Comparison of ENCODE assay signal across 8 cellular contexts in genomic region chr20:47304287-47304686, GRCh38. TPM values are rescaled to one million over a fixed set of nuclear protein-coding genes. Genes with fewer than 3 reads are reported as not detected.
DNase-seq lines count a peak whose midpoint lies in the region; ATAC-seq and TF ChIP-seq lines count a peak whose summit lies in the region.

No MANE protein-coding gene starts in this region.

- peaks cover 44 to 57% of the 10 kb centered on the region in 2 experiments for H3K79me1 ChIP-seq in IMR-90 (ENCODE audit: low read depth in 1 of 2, low read length in 2 of 2)

- H3K36me3 ChIP-seq in ACC112 (ENCODE audit: insufficient read depth, low read length) (peaks cover 18% of the 10 kb centered on the region), IMR-90 (ENCODE audit: control insufficient read depth, insufficient read depth, low read length) (peaks cover 20% of the 10 kb centered on the region), mucosa of descending colon (ENCODE audit: low read depth) (no peaks in the 10 kb centered on the region)

- H3K9me1 ChIP-seq in IMR-90 (ENCODE audit: insufficient read depth, low read length), result peaks cover 8% of the 10 kb centered on the region

- BruUV-seq in IMR-90 (replicated peaks; lab: Mats Ljungman, UMichigan), result no TSS peak

- H3K27me3 ChIP-seq in ACC112 (ENCODE audit: insufficient read depth, low read length) (no peaks in the 10 kb centered on the region), IMR-90 (ENCODE audit: control insufficient read depth, insufficient read depth, low read length) (no peaks in the 10 kb centered on the region)

- peak overlapping the region; percentile 71 for H2BK5ac ChIP-seq in IMR-90 (ENCODE audit: low read depth, low read length, poor library complexity, severe bottlenecking)

- TF ChIP-seq CTCF in IMR-90 (conservative IDR thresholded peaks at IDR 0.05; ENCODE audit: low read depth, low read length), result peak; percentile 30; the same call in 1 of the 2 replicates
- peak; percentile 27 for TF ChIP-seq CTCF in choroid plexus epithelial cell (conservative IDR thresholded peaks at IDR 0.05; ENCODE audit: low read depth, low read length)
- TF ChIP-seq CTCF in mucosa of descending colon (IDR thresholded peaks at IDR 0.05), result no peak

- TF ChIP-seq POLR2A in IMR-90 (IDR thresholded peaks at IDR 0.05; ENCODE audit: low read depth, low read length), result no peak

- H3K4me3 ChIP-seq in ACC112 (ENCODE audit: low read depth, low read length) (no peak overlapping the region), IMR-90 (ENCODE audit: insufficient read depth, low read depth, low read length) (no peak overlapping the region), choroid plexus epithelial cell (ENCODE audit: low read depth, low read length) (no peak overlapping the region), mucosa of descending colon (no peak overlapping the region)

- H2BK15ac ChIP-seq in IMR-90 (ENCODE audit: low read depth, low read length), result peak overlapping the region; percentile 45; the same call in 1 of the 3 replicates

- 0 out of 2 replicates have a peak overlapping the region, but pooled peaks have one; percentile 25 for H4K91ac ChIP-seq in IMR-90 (ENCODE audit: insufficient read depth, low read depth, low read length)

- H3K18ac ChIP-seq in IMR-90 (ENCODE audit: low read depth, low read length), result peak overlapping the region; percentile 43

- DNase-seq in IMR-90, result peak; percentile 72
- DNase-seq in choroid plexus epithelial cell (ENCODE audit: low read depth), result peak; percentile 53
- peak in 1 of 3 donors; percentile 44 for DNase-seq in mucosa of descending colon
- no peak for DNase-seq in T-helper 2 cell

- H2AFZ ChIP-seq in ACC112 (ENCODE audit: low read length, unreplicated experiment) (no peak overlapping the region), IMR-90 (replicated peaks; ENCODE audit: low read length, poor library complexity) (no peak overlapping the region)

- H4K8ac ChIP-seq in IMR-90 (ENCODE audit: low read depth in 2 of 2, low read length in 2 of 2), result peak overlapping the region; percentile 28 to 66; a peak in 3 of 4 replicates

- no peaks in the 10 kb centered on the region for H4K20me1 ChIP-seq in IMR-90 (ENCODE audit: insufficient read depth, low read length)

- H3K9me3 ChIP-seq in IMR-90 (ENCODE audit: control insufficient read depth, insufficient read depth, low read length) (no peaks in the 10 kb centered on the region), mucosa of descending colon (no peaks in the 10 kb centered on the region)

- dilution Hi-C loops in IMR-90 (cut with HindIII; ENCODE audit: low sequenced_read_pairs, unreplicated experiment), result no loop called here

- H3K14ac ChIP-seq in IMR-90 (replicated peaks; ENCODE audit: low read depth, low read length), result 0 out of 2 replicates have a peak overlapping the region, but pooled peaks have one; percentile 44

- H3K4me1 ChIP-seq in ACC112 (ENCODE audit: control insufficient read depth, insufficient read depth, low read length, unreplicated experiment), result peaks cover 4% of the 10 kb centered on the region
- peaks cover 14% of the 10 kb centered on the region for H3K4me1 ChIP-seq in IMR-90 (ENCODE audit: control insufficient read depth, insufficient read depth, low read length)
- H3K4me1 ChIP-seq in mucosa of descending colon (ENCODE audit: low read depth), result peaks cover 13% of the 10 kb centered on the region

- no peak overlapping the region for H3K56ac ChIP-seq in IMR-90 (ENCODE audit: extremely low read depth, insufficient read depth, low read length)

- H2BK120ac ChIP-seq in IMR-90 (ENCODE audit: low read depth, low read length), result peak overlapping the region; percentile 62; the same call in 1 of the 2 replicates

- POLR2A ChIA-PET in IMR-90 (lab: Charles Lee; ENCODE audit: unreplicated experiment), result interaction anchor here (0.6 to 1.6 kb wide), 3 partner anchors 53 to 135 kb away, joined by 4 to 11 read pairs (median 9); partner anchors contain the start of gene ZMYND8

- H2BK20ac ChIP-seq in IMR-90 (ENCODE audit: low read depth, low read length), result peak overlapping the region; percentile 69; the same call in 1 of the 2 replicates

- CTCF ChIA-PET in IMR-90 (lab: Yijun Ruan, JAX), result interaction anchor here (0.8 to 1.0 kb wide), 2 partner anchors 55 to 80 kb away, joined by 3 to 4 read pairs; no protein-coding TSS in a partner anchor

- WGBS in IMR-90 (ENCODE audit: extremely low coverage in 2 of 2, insufficient read length in 1 of 2), 2 experiments, result no CpG with 5 or more reads among the region's 3 CpGs

- peak overlapping the region; percentile 11; the same call in 1 of the 2 replicates for H4K5ac ChIP-seq in IMR-90 (ENCODE audit: low read depth, low read length)

- peak; percentile 40 for TF ChIP-seq RAD21 in IMR-90 (IDR thresholded peaks at IDR 0.05; ENCODE audit: low read length)

- ATAC-seq in IMR-90 (ENCODE audit: low read depth) (peak; percentile 90), mucosa of descending colon (peak; percentile 97), HG02970 (IDR thresholded peaks at IDR 0.05; ENCODE audit: low FRiP score, unreplicated experiment) (no peak), HG03025 (IDR thresholded peaks at IDR 0.05; ENCODE audit: low FRiP score, unreplicated experiment) (no peak), GM19463 (IDR thresholded peaks at IDR 0.05; ENCODE audit: unreplicated experiment) (no peak)

- peak overlapping the region; percentile 68 for H3K4ac ChIP-seq in IMR-90 (ENCODE audit: low read depth, low read length)

- H3K9ac ChIP-seq in IMR-90 (ENCODE audit: low read depth, low read length), result no peak overlapping the region; the same call in 1 of the 2 replicates

- in situ Hi-C loops in IMR-90 (cut with MboI; ENCODE audit: low sequenced_read_pairs), result no loop called here

- H2AK5ac ChIP-seq in IMR-90 (ENCODE audit: low read depth, low read length), result peak overlapping the region; percentile 84

- intact Hi-C loops in IMR-90 (cut with micrococcal nuclease) (no loop called here), mucosa of descending colon (cut with DNase I, micrococcal nuclease) (no loop called here)

- peak overlapping the region; percentile 47 for H2AK9ac ChIP-seq in IMR-90 (replicated peaks; ENCODE audit: low read depth, low read length, poor library complexity)

- peaks cover 6% of the 10 kb centered on the region for H3K79me2 ChIP-seq in ACC112 (ENCODE audit: control insufficient read depth, insufficient read depth, low read length, unreplicated experiment)

- H3K27ac ChIP-seq in ACC112 (ENCODE audit: low read depth, low read length) (0 out of 2 replicates have a peak overlapping the region, but pooled peaks have one; percentile 5), IMR-90 (ENCODE audit: insufficient read depth, low read length) (peak overlapping the region; percentile 42)

- H3K4me2 ChIP-seq in IMR-90 (ENCODE audit: low read depth, low read length), result no peak overlapping the region

- peak overlapping the region; percentile 45; the same call in 1 of the 2 replicates for H3K23ac ChIP-seq in IMR-90 (ENCODE audit: low read depth, low read length)

TF ChIP-seq in IMR-90, 13 proteins besides CTCF, POLR2A, EP300 and RAD21:
- TF ChIP-seq CHD1 (IDR thresholded peaks at IDR 0.05; ENCODE audit: low read depth, low read length), result no peak
- TF ChIP-seq ELK1 (IDR thresholded peaks at IDR 0.05; ENCODE audit: borderline replicate concordance, low read depth, low read length), result no peak
- TF ChIP-seq RCOR1 (IDR thresholded peaks at IDR 0.05; ENCODE audit: insufficient replicate concordance, low read length), result no peak
- no peak for TF ChIP-seq RFX5 (IDR thresholded peaks at IDR 0.05; ENCODE audit: low read depth, low read length)
- peak; percentile 32; the same call in 1 of the 2 replicates for TF ChIP-seq SMC3 (IDR thresholded peaks at IDR 0.05; ENCODE audit: low read depth, low read length)
- no peak for TF ChIP-seq MXI1 (IDR thresholded peaks at IDR 0.05; ENCODE audit: borderline replicate concordance, low read depth, low read length)

RNA-seq across cellular contexts. Expression of gene ZMYND8, which starts 52.2 kb away (rescaled TPM):
- total RNA-seq in IMR-90 (2012; rRNA removed) (23.6 and 24.0 TPM in 2 replicates), mucosa of descending colon (10 to 100 TPM; 62.1 to 64.9 (median 62.1) TPM)
- polyA plus RNA-seq in IMR-90 (2012; rRNA removed), result 28.2 and 28.3 TPM in 2 replicates
- polyA plus RNA-seq in IMR-90 (2012; cell fraction: cytosol; rRNA removed), result 12.6 and 14.1 TPM in 2 replicates
- 43.6 and 72.5 TPM in 2 replicates for polyA plus RNA-seq in IMR-90 (2012; cell fraction: nucleus; rRNA removed; ENCODE audit: low replicate concordance)

Comparison
In these comparisons a context has a peak if more than half of its experiments do, and no peak if none do; other contexts are left out.
1. ATAC-seq: peak in IMR-90 (single experiment) and mucosa of descending colon (single experiment); none in HG02970 (single experiment), HG03025 (single experiment) and GM19463 (single experiment).
2. DNase-seq: peak in IMR-90 (single experiment) and choroid plexus epithelial cell (single experiment); none in T-helper 2 cell (0 of 5).